Comparison of ENCODE assay signal across 17 cellular contexts in genomic region chr11:86753376-86753775, GRCh38. TPM values are rescaled to one million over a fixed set of nuclear protein-coding genes. Genes with fewer than 3 reads are reported as not detected.
DNase-seq lines count a peak whose midpoint lies in the region; ATAC-seq and TF ChIP-seq lines count a peak whose summit lies in the region.
"Had no signal": no experiment of that assay in that cellular context is flagged by ENCODE, and none has a peak within 500 bp of the region (broad histone marks: within the 10 kb centered on the region; RNA-seq: fewer than 3 reads in every experiment).

No MANE protein-coding gene starts in this region.

- H3K18ac ChIP-seq in neuronal stem cell (ENCODE audit: low read length): peak overlapping the region; percentile 59

- no peak overlapping the region for H2AK5ac ChIP-seq in neuronal stem cell (ENCODE audit: low read depth, low read length)

- H3K4me3 ChIP-seq in neuronal stem cell (ENCODE audit: low read length in 2 of 2) (no peak overlapping the region), aorta (ENCODE audit: low read length in 2 of 2) (no peak overlapping the region), sigmoid colon (no peak overlapping the region)
- H3K4me3 ChIP-seq: A549 had no signal

- ATAC-seq in aorta (ENCODE audit: low FRiP score) (peak; percentile 65), HG02885 (IDR thresholded peaks at IDR 0.05; ENCODE audit: poor library complexity, unreplicated experiment) (no peak)
- ATAC-seq: A549 had no signal

- H3K4me1 ChIP-seq in neuronal stem cell (ENCODE audit: control insufficient read depth in 2 of 2, insufficient read depth in 1 of 2, low read depth in 1 of 2, low read length in 2 of 2) (peaks cover 6 to 11% of the 10 kb centered on the region in 2 donors), aorta (ENCODE audit: control insufficient read depth in 1 of 2, insufficient read depth in 2 of 2, low read length in 2 of 2) (no peaks in the 10 kb centered on the region), sigmoid colon (peaks cover 0 to 6% (median 0%) of the 10 kb centered on the region in 4 donors)
- H3K4me1 ChIP-seq: A549 had no signal

- peaks cover 13% of the 10 kb centered on the region for H3K27me3 Mint-ChIP-seq in activated CD4-positive, alpha-beta T cell treated with anti-CD3 and anti-CD28 coated beads, Interleukin-2, amount 10 ng/mL, durations not matched to agents 24 days and 14 days

- intact Hi-C loops in activated CD4-positive, alpha-beta T cell treated with anti-CD3 and anti-CD28 coated beads, Interleukin-2, amount 10 ng/mL, durations not matched to agents 24 days and 14 days (cut with micrococcal nuclease): no loop called here
- intact Hi-C loops in aorta (cut with DNase I): no loop called here
- intact Hi-C loops in sigmoid colon (cut with DNase I): no loop called here

- no peak overlapping the region for H2BK5ac ChIP-seq in neuronal stem cell (ENCODE audit: low read length)

- no peaks in the 10 kb centered on the region for H3K79me1 ChIP-seq in neuronal stem cell (ENCODE audit: low read depth, low read length)

- peaks cover 0 to 4% of the 10 kb centered on the region in 2 donors for H3K9me3 ChIP-seq in neuronal stem cell (replicated peaks in 1 of 2; ENCODE audit: control insufficient read depth in 2 of 2, insufficient read depth in 1 of 2, low read depth in 1 of 2, low read length in 2 of 2)
- H3K9me3 ChIP-seq in aorta (ENCODE audit: control insufficient read depth, low read length): no peaks in the 10 kb centered on the region
- no peaks in the 10 kb centered on the region for H3K9me3 ChIP-seq in sigmoid colon

- H2BK120ac ChIP-seq in neuronal stem cell (ENCODE audit: low read depth, low read length): no peak overlapping the region

- H3K36me3 Mint-ChIP-seq in activated CD4-positive, alpha-beta T cell treated with anti-CD3 and anti-CD28 coated beads, Interleukin-2, amount 10 ng/mL, durations not matched to agents 24 days and 14 days (ENCODE audit: low read depth): no peaks in the 10 kb centered on the region

- WGBS in neuronal stem cell (ENCODE audit: extremely low coverage in 2 of 2, insufficient read length in 2 of 2, insufficient replicate concordance in 1 of 2), 2 donors: no CpG with 5 or more reads among the region's 3 CpGs
- 8 to 10% methylated on average over 3 of the region's 3 CpGs for WGBS in aorta, 2 donors
- 68 to 74% methylated on average over 3 of the region's 3 CpGs for WGBS in sigmoid colon, 2 donors

- H3K4me1 Mint-ChIP-seq in activated CD4-positive, alpha-beta T cell treated with anti-CD3 and anti-CD28 coated beads, Interleukin-2, amount 10 ng/mL, durations not matched to agents 24 days and 14 days: no peaks in the 10 kb centered on the region

- H4K8ac ChIP-seq in neuronal stem cell (ENCODE audit: low read depth, low read length): no peak overlapping the region

- no peak overlapping the region for H3K9ac ChIP-seq in neuronal stem cell (ENCODE audit: low read depth, low read length, poor library complexity)

- H3K23ac ChIP-seq in neuronal stem cell (ENCODE audit: low read depth, low read length, poor library complexity): no peak overlapping the region

- no peak overlapping the region for H4K91ac ChIP-seq in neuronal stem cell (ENCODE audit: low read depth, low read length, poor library complexity)

- H3K36me3 ChIP-seq in neuronal stem cell (replicated peaks in 1 of 2; ENCODE audit: control insufficient read depth in 2 of 2, insufficient read depth in 2 of 2, low read length in 2 of 2) (no peaks in the 10 kb centered on the region), aorta (ENCODE audit: control insufficient read depth in 1 of 2, insufficient read depth in 2 of 2, low read length in 1 of 2) (no peaks in the 10 kb centered on the region), sigmoid colon (no peaks in the 10 kb centered on the region)

- no peak overlapping the region for H2BK12ac ChIP-seq in neuronal stem cell (ENCODE audit: low read length)

- H3K27me3 ChIP-seq in neuronal stem cell (ENCODE audit: control insufficient read depth in 3 of 3, insufficient read depth in 3 of 3, low read depth in 1 of 3, low read length in 3 of 3): no peaks in the 10 kb centered on the region
- no peaks in the 10 kb centered on the region for H3K27me3 ChIP-seq in aorta (ENCODE audit: control insufficient read depth in 1 of 2, insufficient read depth in 2 of 2, low read length in 1 of 2)
- no peaks in the 10 kb centered on the region for H3K27me3 ChIP-seq in sigmoid colon

- no peak for TF ChIP-seq EP300 in sigmoid colon (IDR thresholded peaks at IDR 0.05)

- H3K4me2 ChIP-seq in neuronal stem cell (ENCODE audit: insufficient read depth, low read length, poor library complexity, severe bottlenecking): no peak overlapping the region
- H3K4me2 ChIP-seq: A549 had no signal

- no peak overlapping the region for H3K27ac ChIP-seq in neuronal stem cell (replicated peaks; ENCODE audit: low read length)
- H3K27ac ChIP-seq in aorta (ENCODE audit: low read depth in 1 of 2, low read length in 2 of 2): peak overlapping the region in 1 of 2 donors; percentile 10
- no peak overlapping the region for H3K27ac ChIP-seq in sigmoid colon
- H3K27ac ChIP-seq: 22Rv1, C4-2B had no signal

- H2AFZ ChIP-seq in neuronal stem cell (ENCODE audit: low read length): no peak overlapping the region

- H3K9me3 Mint-ChIP-seq in activated CD4-positive, alpha-beta T cell treated with anti-CD3 and anti-CD28 coated beads, Interleukin-2, amount 10 ng/mL, durations not matched to agents 24 days and 14 days: no peaks in the 10 kb centered on the region
- H3K9me3 Mint-ChIP-seq: CD4-positive, alpha-beta T cell had no signal

- DNase-seq in activated CD4-positive, alpha-beta T cell treated with anti-CD3 and anti-CD28 coated beads, Interleukin-2, amount 10 ng/mL, durations not matched to agents 24 days and 14 days: peak; percentile 24
- no peak for DNase-seq in activated CD4-positive, alpha-beta T cell treated with anti-CD3 and anti-CD28 coated beads for 4 hours
- DNase-seq in fibroblast of peridontal ligament (ENCODE audit: extremely low read depth) (peak; percentile 62), neuronal stem cell (ENCODE audit: low spot score) (no peak), aorta (no peak), MV-4-11 (lab: John Stamatoyannopoulos, UW) (no peak), sigmoid colon (no peak)
- DNase-seq: AML-193; CD4-positive, alpha-beta T cell; DMS153; DMS79; GF-D8; H9 had no signal

- no peak overlapping the region for H3K27ac Mint-ChIP-seq in activated CD4-positive, alpha-beta T cell treated with anti-CD3 and anti-CD28 coated beads, Interleukin-2, amount 10 ng/mL, durations not matched to agents 24 days and 14 days
- H3K27ac Mint-ChIP-seq: CD4-positive, alpha-beta T cell; H9 had no signal

- H3K4ac ChIP-seq in neuronal stem cell (ENCODE audit: low read length): no peak overlapping the region

- H2BK15ac ChIP-seq in neuronal stem cell (ENCODE audit: low read length): no peak overlapping the region

- TF ChIP-seq POLR2A in sigmoid colon (IDR thresholded peaks at IDR 0.05): no peak

- TF ChIP-seq CTCF in sigmoid colon (IDR thresholded peaks at IDR 0.05): no peak

- H3K14ac ChIP-seq in neuronal stem cell (ENCODE audit: low read length): no peak overlapping the region

- H3K4me3 Mint-ChIP-seq in activated CD4-positive, alpha-beta T cell treated with anti-CD3 and anti-CD28 coated beads, Interleukin-2, amount 10 ng/mL, durations not matched to agents 24 days and 14 days: no peak overlapping the region
- H3K4me3 Mint-ChIP-seq: CD4-positive, alpha-beta T cell; H9 had no signal

RNA-seq across cellular contexts. Expression of gene PRSS23, which starts 47.0 kb away (rescaled TPM):
- total RNA-seq in activated CD4-positive, alpha-beta T cell treated with anti-CD3 and anti-CD28 coated beads, Interleukin-2, amount 10 ng/mL, durations not matched to agents 24 days and 14 days: 37.8 and 43.9 TPM in 2 replicates
- 287 TPM for polyA plus RNA-seq in neuronal stem cell (2013, experiment 1 of 2)
- 281 TPM for polyA plus RNA-seq in neuronal stem cell (2013, experiment 2 of 2)
- total RNA-seq in aorta (100 to 1,000 TPM; 109 to 245 TPM), sigmoid colon (100 to 1,000 TPM in 3 of 4 donors, 10 to 100 TPM in 1; 78.5 to 183 (median 120) TPM)
- polyA plus RNA-seq in aorta (100 to 1,000 TPM in 1 of 2 donors, 10 to 100 TPM in 1; 68.1 to 140 TPM), sigmoid colon (10 to 100 TPM; 25.2 to 32.4 (median 32.2) TPM)

Comparison
In these comparisons a context has a peak if more than half of its experiments do, and no peak if none do; other contexts are left out.
1. DNase-seq: peak in activated CD4-positive, alpha-beta T cell treated with anti-CD3 and anti-CD28 coated beads, Interleukin-2, amount 10 ng/mL, durations not matched to agents 24 days and 14 days (single experiment) and fibroblast of peridontal ligament (single experiment); none in activated CD4-positive, alpha-beta T cell treated with anti-CD3 and anti-CD28 coated beads for 4 hours (0 of 2), neuronal stem cell (single experiment), aorta (0 of 2), MV-4-11 (single experiment) and sigmoid colon (single experiment).